ENCODE assay signal across 8 cellular contexts in the genomic region with DNA sequence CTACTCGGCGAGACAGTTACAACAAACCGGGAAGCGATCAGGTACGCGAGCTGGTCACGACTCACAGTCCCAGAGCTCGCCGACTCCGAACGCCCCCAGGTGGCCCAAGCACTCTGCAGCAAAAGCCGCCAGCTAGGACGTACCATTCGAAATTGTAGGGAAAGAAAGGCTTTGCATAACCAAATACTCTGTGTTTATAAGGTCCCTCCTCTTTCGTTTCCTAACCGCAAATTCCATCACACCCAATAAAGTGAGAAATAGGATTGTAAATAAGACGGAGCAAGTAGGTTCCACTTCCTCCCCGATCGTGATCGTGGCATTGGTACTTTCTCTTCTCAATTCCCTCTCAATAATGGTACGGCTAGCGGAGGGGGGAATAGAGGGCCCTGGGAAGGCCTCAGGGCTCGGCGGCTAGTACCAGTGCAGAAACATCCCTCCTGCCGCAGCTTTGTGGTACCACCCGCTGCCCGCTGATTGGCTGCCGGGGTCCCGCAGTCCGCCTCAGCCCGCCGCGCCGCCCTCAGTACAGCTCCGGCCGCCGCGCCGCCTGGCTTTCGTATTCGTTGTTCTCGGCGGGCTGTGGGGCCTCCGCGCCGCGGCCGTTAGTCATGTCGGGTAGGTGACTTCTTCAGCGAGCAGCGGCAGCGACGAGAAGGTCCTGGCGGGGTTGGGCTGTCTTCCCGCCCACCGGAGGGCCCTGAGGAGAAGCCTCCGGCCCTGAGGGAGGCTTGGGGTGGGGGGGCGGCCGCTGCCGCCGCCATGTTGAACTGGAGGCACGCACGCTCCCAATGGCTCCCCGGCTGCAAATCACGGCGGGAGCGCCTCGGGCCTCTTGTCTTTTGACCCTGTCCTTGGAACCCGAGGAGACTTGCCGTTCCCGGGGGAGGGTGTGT. TPM values are rescaled to one million over a fixed set of nuclear protein-coding genes. Genes with fewer than 3 reads are reported as not detected.
DNase-seq lines count a peak whose midpoint lies in the region; ATAC-seq and TF ChIP-seq lines count a peak whose summit lies in the region.

A gene (plus strand): TSS at position 523 of the 893 bp plus-strand sequence. CDS start 86 bp downstream, at position 609.

- ATAC-seq in GM19324 (IDR thresholded peaks at IDR 0.05; ENCODE audit: low FRiP score, unreplicated experiment) (peak; percentile 97), HG03469 (IDR thresholded peaks at IDR 0.05; ENCODE audit: unreplicated experiment) (peak; percentile 66)

- peak within 1 kb of the TSS; percentile 97 for H3K27ac Mint-ChIP-seq in activated CD4-positive, alpha-beta T cell treated with anti-CD3 and anti-CD28 coated beads, Interleukin-2, amount 10 ng/mL, durations not matched to agents 24 days and 14 days

- peaks cover 0 to 26% (median 9%) of the 10 kb centered on the region in 11 experiments; a peak in 8 of 22 replicates for H3K36me3 ChIP-seq in BLaER1 treated with 17β-estradiol and CSF1 and Interleukin-3, amounts not matched to agents 10 nM and 100 nM

- H4K20me1 ChIP-seq in BLaER1 treated with 17β-estradiol and CSF1 and Interleukin-3, amounts not matched to agents 10 nM and 100 nM, result peaks cover 35 to 48% (median 45%) of the 10 kb centered on the region in 11 experiments; a peak in 20 of 22 replicates

- peaks cover 25% of the 10 kb centered on the region for H3K36me3 Mint-ChIP-seq in activated CD4-positive, alpha-beta T cell treated with anti-CD3 and anti-CD28 coated beads, Interleukin-2, amount 10 ng/mL, durations not matched to agents 24 days and 14 days (ENCODE audit: low read depth)

- peak; percentile 51 for TF ChIP-seq CTCF in coronary artery (IDR thresholded peaks at IDR 0.05)

- no peaks in the 10 kb centered on the region for H3K27me3 ChIP-seq in BLaER1 treated with 17β-estradiol and CSF1 and Interleukin-3, amounts not matched to agents 10 nM and 100 nM

- H3K4me2 ChIP-seq in BLaER1 treated with 17β-estradiol and CSF1 and Interleukin-3, amounts not matched to agents 10 nM and 100 nM, result peak within 1 kb of the TSS; percentile 93 to 99 (median 96)

- H3K4me1 Mint-ChIP-seq in activated CD4-positive, alpha-beta T cell treated with anti-CD3 and anti-CD28 coated beads, Interleukin-2, amount 10 ng/mL, durations not matched to agents 24 days and 14 days, result peaks cover 48% of the 10 kb centered on the region

- peak within 1 kb of the TSS; percentile 80 to 99 (median 96) for H3K27ac ChIP-seq in BLaER1 treated with 17β-estradiol and CSF1 and Interleukin-3, amounts not matched to agents 10 nM and 100 nM
- peak within 1 kb of the TSS; percentile 83 to 98 for H3K27ac ChIP-seq in coronary artery

- intact Hi-C loops in activated CD4-positive, alpha-beta T cell treated with anti-CD3 and anti-CD28 coated beads, Interleukin-2, amount 10 ng/mL, durations not matched to agents 24 days and 14 days (cut with micrococcal nuclease), result loop anchor here (1.0 to 10.0 kb wide), 3 partner anchors 45 to 564 kb away; a partner anchor contains a TSS

- DNase-seq in NCI-H526 (lab: John Stamatoyannopoulos, UW), result peak; percentile 98 to 99
- peak; percentile 99 for DNase-seq in activated CD4-positive, alpha-beta T cell treated with anti-CD3 and anti-CD28 coated beads, Interleukin-2, amount 10 ng/mL, durations not matched to agents 24 days and 14 days
- peak; percentile 96 for DNase-seq in coronary artery (ENCODE audit: low spot score)
- peak; percentile 100 for DNase-seq in left kidney (ENCODE audit: low read depth, low spot score)
- peak; percentile 95 for DNase-seq in stimulated activated CD4-positive, alpha-beta T cell treated with anti-CD3 and anti-CD28 coated beads, Interleukin-2, amount 100 ng/mL, for 24 hours

- peak within 1 kb of the TSS; percentile 99 for H3K4me3 Mint-ChIP-seq in activated CD4-positive, alpha-beta T cell treated with anti-CD3 and anti-CD28 coated beads, Interleukin-2, amount 10 ng/mL, durations not matched to agents 24 days and 14 days

- no peaks in the 10 kb centered on the region for H3K9me3 ChIP-seq in BLaER1 treated with 17β-estradiol and CSF1 and Interleukin-3, amounts not matched to agents 10 nM and 100 nM (replicated peaks in 1 of 11)

- no peaks in the 10 kb centered on the region for H3K9me3 Mint-ChIP-seq in activated CD4-positive, alpha-beta T cell treated with anti-CD3 and anti-CD28 coated beads, Interleukin-2, amount 10 ng/mL, durations not matched to agents 24 days and 14 days

- no peaks in the 10 kb centered on the region for H3K27me3 Mint-ChIP-seq in activated CD4-positive, alpha-beta T cell treated with anti-CD3 and anti-CD28 coated beads, Interleukin-2, amount 10 ng/mL, durations not matched to agents 24 days and 14 days

- H3K4me3 ChIP-seq in BLaER1 treated with 17β-estradiol and CSF1 and Interleukin-3, amounts not matched to agents 10 nM and 100 nM, result peak within 1 kb of the TSS; percentile 76 to 97 (median 87)
- H3K4me3 ChIP-seq in coronary artery, result peak within 1 kb of the TSS; percentile 98

- H3K9ac ChIP-seq in BLaER1 treated with 17β-estradiol and CSF1 and Interleukin-3, amounts not matched to agents 10 nM and 100 nM, result peak within 1 kb of the TSS; percentile 91 to 99 (median 96)

- H3K4me1 ChIP-seq in BLaER1 treated with 17β-estradiol and CSF1 and Interleukin-3, amounts not matched to agents 10 nM and 100 nM, result peaks cover 37 to 65% (median 53%) of the 10 kb centered on the region in 10 experiments

RNA-seq across cellular contexts. Expression of the gene that starts here (rescaled TPM):
- 326 and 338 TPM in 2 replicates for total RNA-seq in activated CD4-positive, alpha-beta T cell treated with anti-CD3 and anti-CD28 coated beads, Interleukin-2, amount 10 ng/mL, durations not matched to agents 24 days and 14 days

Comparison
In these comparisons a context has a peak if more than half of its experiments do, and no peak if none do; other contexts are left out.
1. Peak in every context shown above with its lines: DNase-seq, ATAC-seq, H3K4me3 ChIP-seq and H3K27ac ChIP-seq.